In the genomic region with DNA sequence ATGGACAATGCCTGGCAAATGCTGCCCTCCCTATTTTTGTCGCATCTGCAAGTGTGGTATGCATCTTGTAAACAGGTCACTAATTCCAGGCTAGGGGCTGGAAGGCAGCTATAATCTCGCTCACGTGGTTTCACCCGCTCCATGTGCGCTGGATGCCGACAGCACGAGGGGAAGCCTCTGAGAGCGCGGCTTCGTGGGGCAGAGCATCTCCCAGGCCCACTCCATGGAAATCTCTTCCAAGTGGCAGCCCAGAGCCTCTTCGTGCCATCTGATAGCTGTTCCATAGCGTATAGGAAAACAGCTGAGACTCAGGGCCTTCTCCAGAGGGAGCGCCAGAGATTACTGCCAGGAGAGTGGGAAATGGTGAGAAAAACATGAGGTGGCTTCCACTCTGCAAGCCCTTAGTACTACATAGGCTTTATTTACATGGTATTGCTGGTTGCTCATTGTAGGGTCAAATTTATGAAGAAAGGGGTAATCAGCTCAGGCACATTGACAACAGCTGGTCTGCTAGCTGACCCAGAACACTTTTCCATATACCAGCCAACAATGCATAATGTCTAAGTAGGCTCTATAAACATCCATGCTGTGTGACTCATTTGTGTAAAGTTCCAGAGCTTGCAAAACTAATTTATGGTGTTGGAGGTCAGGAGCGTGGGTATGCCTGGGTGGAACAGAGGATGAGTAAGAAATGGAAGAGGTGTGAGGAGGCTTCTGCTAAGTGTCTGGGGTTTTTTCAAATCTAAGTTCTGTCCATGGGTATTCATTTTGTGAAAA, we compare ENCODE assay signal across 10 cellular contexts.
DNase-seq lines count a peak whose midpoint lies in the region; ATAC-seq and TF ChIP-seq lines count a peak whose summit lies in the region.
"Had no signal": no experiment of that assay in that cellular context is flagged by ENCODE, and none has a peak within 500 bp of the region (broad histone marks: within the 10 kb centered on the region; RNA-seq: fewer than 3 reads in every experiment).

No MANE protein-coding gene starts in this region.

- no peak for TF ChIP-seq CTCF in fibroblast of mammary gland (conservative IDR thresholded peaks at IDR 0.05; ENCODE audit: control insufficient read depth, insufficient read depth, low read depth, low read length)

- no peaks in the 10 kb centered on the region for H3K36me3 Mint-ChIP-seq in activated naive CD8-positive, alpha-beta T cell
- H3K36me3 Mint-ChIP-seq in activated naive CD8-positive, alpha-beta T cell treated with anti-CD3 and anti-CD28 coated beads for 36 hours = peaks cover 3% of the 10 kb centered on the region
- H3K36me3 Mint-ChIP-seq in T-helper 2 cell treated with Interferon-gamma antibody and Interleukin-4, amounts not matched to agents 5 μg/mL and 100 μg/mL, for 36 hours (ENCODE audit: low read depth) = no peaks in the 10 kb centered on the region
- H3K36me3 Mint-ChIP-seq: CD14-positive monocyte had no signal

- no peaks in the 10 kb centered on the region for H3K27me3 Mint-ChIP-seq in activated naive CD8-positive, alpha-beta T cell
- no peaks in the 10 kb centered on the region for H3K27me3 Mint-ChIP-seq in activated naive CD8-positive, alpha-beta T cell treated with anti-CD3 and anti-CD28 coated beads for 36 hours
- peaks cover 3% of the 10 kb centered on the region for H3K27me3 Mint-ChIP-seq in T-helper 2 cell treated with Interferon-gamma antibody and Interleukin-4, amounts not matched to agents 5 μg/mL and 100 μg/mL, for 36 hours (ENCODE audit: low read depth)

- H3K4me3 Mint-ChIP-seq in activated naive CD8-positive, alpha-beta T cell = no peak overlapping the region
- H3K4me3 Mint-ChIP-seq in activated naive CD8-positive, alpha-beta T cell treated with anti-CD3 and anti-CD28 coated beads for 36 hours = no peak overlapping the region
- no peak overlapping the region for H3K4me3 Mint-ChIP-seq in T-helper 2 cell treated with Interferon-gamma antibody and Interleukin-4, amounts not matched to agents 5 μg/mL and 100 μg/mL, for 36 hours
- H3K4me3 Mint-ChIP-seq: CD14-positive monocyte had no signal

- ATAC-seq in HG02642 (IDR thresholded peaks at IDR 0.05; ENCODE audit: poor library complexity, unreplicated experiment) = no peak
- no peak for ATAC-seq in GM18520 (IDR thresholded peaks at IDR 0.05; ENCODE audit: unreplicated experiment)

- no peak overlapping the region for H3K4me3 ChIP-seq in fibroblast of mammary gland (ENCODE audit: control insufficient read depth, low read depth, low read length)

- DNase-seq in activated naive CD8-positive, alpha-beta T cell treated with anti-CD3 and anti-CD28 coated beads for 36 hours = no peak
- DNase-seq in T-helper 2 cell treated with Interferon-gamma antibody and Interleukin-4, amounts not matched to agents 5 μg/mL and 100 μg/mL, for 36 hours (ENCODE audit: low spot score) = peak; percentile 59
- DNase-seq in fibroblast of mammary gland (ENCODE audit: low read depth) (peak; percentile 24), stromal cell of bone marrow (ENCODE audit: low read depth) (peak; percentile 44), CD1c-positive myeloid dendritic cell (ENCODE audit: extremely low spot score) (no peak)
- DNase-seq: glutamatergic neuron had no signal

- H3K9me3 Mint-ChIP-seq in activated naive CD8-positive, alpha-beta T cell (ENCODE audit: low read depth) = no peaks in the 10 kb centered on the region
- H3K9me3 Mint-ChIP-seq in activated naive CD8-positive, alpha-beta T cell treated with anti-CD3 and anti-CD28 coated beads for 36 hours = peaks cover 2% of the 10 kb centered on the region
- no peaks in the 10 kb centered on the region for H3K9me3 Mint-ChIP-seq in T-helper 2 cell treated with Interferon-gamma antibody and Interleukin-4, amounts not matched to agents 5 μg/mL and 100 μg/mL, for 36 hours

- H3K4me1 Mint-ChIP-seq in activated naive CD8-positive, alpha-beta T cell (ENCODE audit: low read depth) = peaks cover 58% of the 10 kb centered on the region
- H3K4me1 Mint-ChIP-seq in activated naive CD8-positive, alpha-beta T cell treated with anti-CD3 and anti-CD28 coated beads for 36 hours = peaks cover 51% of the 10 kb centered on the region
- peaks cover 35% of the 10 kb centered on the region for H3K4me1 Mint-ChIP-seq in T-helper 2 cell treated with Interferon-gamma antibody and Interleukin-4, amounts not matched to agents 5 μg/mL and 100 μg/mL, for 36 hours (ENCODE audit: low read depth)

- H3K27ac Mint-ChIP-seq in activated naive CD8-positive, alpha-beta T cell = peak overlapping the region; percentile 7
- H3K27ac Mint-ChIP-seq in activated naive CD8-positive, alpha-beta T cell treated with anti-CD3 and anti-CD28 coated beads for 36 hours = no peak overlapping the region
- no peak overlapping the region for H3K27ac Mint-ChIP-seq in T-helper 2 cell treated with Interferon-gamma antibody and Interleukin-4, amounts not matched to agents 5 μg/mL and 100 μg/mL, for 36 hours
- H3K27ac Mint-ChIP-seq: CD14-positive monocyte had no signal

Comparison
In these comparisons a context has a peak if more than half of its experiments do, and no peak if none do; other contexts are left out.
1. DNase-seq: peak in T-helper 2 cell treated with Interferon-gamma antibody and Interleukin-4, amounts not matched to agents 5 μg/mL and 100 μg/mL, for 36 hours (single experiment), fibroblast of mammary gland (single experiment) and stromal cell of bone marrow (single experiment); none in activated naive CD8-positive, alpha-beta T cell treated with anti-CD3 and anti-CD28 coated beads for 36 hours (single experiment) and CD1c-positive myeloid dendritic cell (single experiment).